11 cellular contexts compared by ENCODE assay signal in genomic region chr3:42097166-42097946, GRCh38. TPM values are rescaled to one million over a fixed set of nuclear protein-coding genes. Genes with fewer than 3 reads are reported as not detected.
DNase-seq lines count a peak whose midpoint lies in the region; ATAC-seq, FAIRE-seq and TF ChIP-seq lines count a peak whose summit lies in the region.
"Had no signal": no experiment of that assay in that cellular context is flagged by ENCODE, and none has a peak within 500 bp of the region (broad histone marks: within the 10 kb centered on the region; RNA-seq: fewer than 3 reads in every experiment).

No MANE protein-coding gene starts in this region.

- H3K4me3 ChIP-seq in fibroblast of villous mesenchyme (ENCODE audit: low read depth, low read length), result no peak overlapping the region
- H3K4me3 ChIP-seq: body of pancreas, prostate gland had no signal

- FAIRE-seq in GM19239 (lab: Jason Lieb, UNC), result no peak

- TF ChIP-seq CTCF in fibroblast of villous mesenchyme (IDR thresholded peaks at IDR 0.05; ENCODE audit: insufficient read depth, low read depth, low read length), result no peak

- no peak for ATAC-seq in HG03521 (IDR thresholded peaks at IDR 0.05; ENCODE audit: unreplicated experiment)
- ATAC-seq: body of pancreas had no signal

- DNase-seq in activated CD4-positive, alpha-beta T cell treated with anti-CD3 and anti-CD28 coated beads for 48 hours, result peak; percentile 41
- no peak for DNase-seq in activated CD4-positive, alpha-beta T cell treated with anti-CD3 and anti-CD28 coated beads, Interleukin-2, amount 50 U/mL, for 1 hour
- peak; percentile 18 for DNase-seq in activated T-cell treated with anti-CD3 and anti-CD28 coated beads for 48 hours (ENCODE audit: low read depth)
- peak; percentile 50 for DNase-seq in fibroblast of villous mesenchyme (ENCODE audit: low read depth)
- peak in 2 of 3 experiments; percentile 13 to 21 for DNase-seq in stimulated activated CD4-positive, alpha-beta T cell treated with anti-CD3 and anti-CD28 coated beads, TNF-alpha, amount 100 ng/mL, for 24 hours (ENCODE audit: low read depth in 3 of 3)
- no peak for DNase-seq in GM19238 (ENCODE audit: insufficient read length, low spot score)
- DNase-seq in GM19239 (ENCODE audit: insufficient read length, low spot score), result no peak
- DNase-seq: NCI-H2081 treated with DMSO at 0.1 percent for 48 hours had no signal

RNA-seq across cellular contexts. Expression of gene TRAK1, which starts 6.2 kb away (rescaled TPM):
- 44.5 and 52.2 TPM in 2 replicates for total RNA-seq in fibroblast of villous mesenchyme

Comparison
In these comparisons a context has a peak if more than half of its experiments do, and no peak if none do; other contexts are left out.
1. DNase-seq: peak in activated CD4-positive, alpha-beta T cell treated with anti-CD3 and anti-CD28 coated beads for 48 hours (single experiment), activated T-cell treated with anti-CD3 and anti-CD28 coated beads for 48 hours (single experiment), fibroblast of villous mesenchyme (single experiment) and stimulated activated CD4-positive, alpha-beta T cell treated with anti-CD3 and anti-CD28 coated beads, TNF-alpha, amount 100 ng/mL, for 24 hours (2 of 3); none in activated CD4-positive, alpha-beta T cell treated with anti-CD3 and anti-CD28 coated beads, Interleukin-2, amount 50 U/mL, for 1 hour (single experiment), GM19238 (single experiment) and GM19239 (single experiment).